Comparison of ENCODE assay signal across 23 cellular contexts in the genomic region with DNA sequence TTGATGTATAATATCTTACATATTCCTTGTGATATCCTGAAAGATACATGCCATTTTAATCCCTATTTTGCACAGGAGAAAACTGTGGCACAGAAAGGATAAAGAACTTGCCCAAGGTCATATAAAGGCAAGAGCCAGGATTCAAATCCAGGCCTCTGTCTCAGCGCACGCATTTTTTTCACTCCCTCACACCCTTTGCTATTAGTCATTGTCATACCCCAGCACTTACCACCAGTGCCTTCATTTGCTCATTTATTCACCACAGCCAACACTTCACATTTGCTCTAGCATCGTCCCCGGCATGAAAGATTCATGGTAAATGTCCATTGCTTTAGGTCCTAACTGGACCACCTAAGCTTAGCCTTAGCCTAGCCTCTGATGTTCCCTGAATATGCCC. TPM values are rescaled to one million over a fixed set of nuclear protein-coding genes. Genes with fewer than 3 reads are reported as not detected.
A peak's percentile ranks its signal among the peaks of the same experiment; 100 is the strongest.
DNase-seq lines count a peak whose midpoint lies in the region; ATAC-seq and TF ChIP-seq lines count a peak whose summit lies in the region.
"Had no signal": no experiment of that assay in that cellular context is flagged by ENCODE, and none has a peak within 500 bp of the region (broad histone marks: within the 10 kb centered on the region; RNA-seq: fewer than 3 reads in every experiment).

No MANE protein-coding gene starts in this region.

- H3K36me3 Mint-ChIP-seq in immature natural killer cell = peaks cover 20 to 48% (median 26%) of the 10 kb centered on the region in 3 donors
- no peaks in the 10 kb centered on the region for H3K36me3 Mint-ChIP-seq in glutamatergic neuron (ENCODE audit: unreplicated experiment)

- H3K9ac ChIP-seq in mucosa of rectum (ENCODE audit: low read depth in 1 of 2, low read length in 2 of 2) = no peak overlapping the region

- TF ChIP-seq CTCF in AG04450 (IDR thresholded peaks at IDR 0.05; ENCODE audit: low read depth, low read length) (no peak), glutamatergic neuron (IDR thresholded peaks at IDR 0.05; ENCODE audit: partially characterized antibody, unreplicated experiment) (no peak)

- H3K27ac ChIP-seq in AG04450 (ENCODE audit: low read depth, low read length) = peak overlapping the region; percentile 31
- H3K27ac ChIP-seq in mucosa of rectum (ENCODE audit: low read depth in 2 of 2, low read length in 2 of 2) = peak overlapping the region; percentile 34 to 54
- H3K27ac ChIP-seq: A549, C4-2B, cardiac muscle cell, right atrium auricular region had no signal

- H3K27me3 ChIP-seq in AG04450 (ENCODE audit: control insufficient read depth, insufficient read depth, low read length) (no peaks in the 10 kb centered on the region), mucosa of rectum (ENCODE audit: control insufficient read depth in 2 of 2, insufficient read depth in 2 of 2, low read length in 2 of 2) (no peaks in the 10 kb centered on the region)
- H3K27me3 ChIP-seq: cardiac muscle cell, right atrium auricular region had no signal

- H3K27ac Mint-ChIP-seq in immature natural killer cell (no peak overlapping the region), glutamatergic neuron (ENCODE audit: unreplicated experiment) (no peak overlapping the region)
- H3K27ac Mint-ChIP-seq: activated CD8-positive, alpha-beta T cell treated with anti-CD3 and anti-CD28 coated beads for 36 hours; naive thymus-derived CD4-positive, alpha-beta T cell had no signal

- ATAC-seq in esophagus mucosa (peak; percentile 23), HG02571 (IDR thresholded peaks at IDR 0.05; ENCODE audit: unreplicated experiment) (no peak), GM18502 (IDR thresholded peaks at IDR 0.05; ENCODE audit: poor library complexity, unreplicated experiment) (no peak)
- ATAC-seq: A549; activated CD8-positive, alpha-beta T cell treated with anti-CD3 and anti-CD28 coated beads for 36 hours; naive thymus-derived CD4-positive, alpha-beta T cell had no signal

- H3K4me1 Mint-ChIP-seq in immature natural killer cell (no peaks in the 10 kb centered on the region), glutamatergic neuron (ENCODE audit: low read depth, unreplicated experiment) (peaks cover 10% of the 10 kb centered on the region)

- POLR2A ChIA-PET in AG04450 (lab: Yijun Ruan, JAX) = interaction anchor here (1.0 kb wide), 1 partner anchor 22 kb away, joined by 4 read pairs; a partner anchor contains a TSS

- H3K4me3 Mint-ChIP-seq in immature natural killer cell (no peak overlapping the region), glutamatergic neuron (ENCODE audit: unreplicated experiment) (no peak overlapping the region)
- H3K4me3 Mint-ChIP-seq: activated CD8-positive, alpha-beta T cell treated with anti-CD3 and anti-CD28 coated beads for 36 hours; naive thymus-derived CD4-positive, alpha-beta T cell had no signal

- H3K4me3 ChIP-seq in AG04450 (ENCODE audit: low read depth, low read length) (no peak overlapping the region), mucosa of rectum (ENCODE audit: low read length in 2 of 2) (no peak overlapping the region)
- H3K4me3 ChIP-seq: A549, cardiac muscle cell, right atrium auricular region had no signal

- DNase-seq in AG04450 (ENCODE audit: low read depth, low spot score) (no peak), RPMI7951 (ENCODE audit: low read depth) (peak; percentile 52), immature natural killer cell (no peak), glutamatergic neuron (no peak)
- DNase-seq: activated CD4-positive, CD25-positive, alpha-beta regulatory T cell; activated CD8-positive, alpha-beta T cell treated with anti-CD3 and anti-CD28 coated beads for 36 hours; activated T-cell treated with anti-CD3 and anti-CD28 coated beads for 4 hours; dermis blood vessel endothelial cell; KG1; naive thymus-derived CD4-positive, alpha-beta T cell; NCI-H146; NCI-H526 treated with DMSO at 0.1 percent for 48 hours; occipital lobe had no signal

- peaks cover 51 to 52% of the 10 kb centered on the region in 2 donors for H3K36me3 ChIP-seq in mucosa of rectum (ENCODE audit: control insufficient read depth in 2 of 2, insufficient read depth in 2 of 2, low read length in 2 of 2)

- H3K27me3 Mint-ChIP-seq in immature natural killer cell (ENCODE audit: low read depth in 3 of 3) = peaks cover 0 to 2% (median 0%) of the 10 kb centered on the region in 3 donors
- H3K27me3 Mint-ChIP-seq in glutamatergic neuron (ENCODE audit: unreplicated experiment) = no peaks in the 10 kb centered on the region
- H3K27me3 Mint-ChIP-seq: activated CD8-positive, alpha-beta T cell treated with anti-CD3 and anti-CD28 coated beads for 36 hours; naive thymus-derived CD4-positive, alpha-beta T cell had no signal

- H3K4me1 ChIP-seq in mucosa of rectum (ENCODE audit: control insufficient read depth in 2 of 2, insufficient read depth in 2 of 2, low read length in 2 of 2) = peaks cover 13 to 24% of the 10 kb centered on the region in 2 donors
- H3K4me1 ChIP-seq: A549 had no signal

- H3K9me3 ChIP-seq in AG04450 (ENCODE audit: control insufficient read depth, insufficient read depth, low read length) (no peaks in the 10 kb centered on the region), mucosa of rectum (ENCODE audit: control insufficient read depth in 2 of 2, low read length in 2 of 2) (no peaks in the 10 kb centered on the region)
- H3K9me3 ChIP-seq: A549, right atrium auricular region had no signal

- CTCF ChIA-PET in AG04450 (lab: Charles Lee) = interaction anchor here (0.5 to 3.2 kb wide), 2 partner anchors 94 to 404 kb away, joined by 11 to 13 read pairs; a partner anchor contains a TSS

- H3K9me3 Mint-ChIP-seq in immature natural killer cell = no peaks in the 10 kb centered on the region
- H3K9me3 Mint-ChIP-seq in glutamatergic neuron (ENCODE audit: unreplicated experiment) = peaks cover 2% of the 10 kb centered on the region
- H3K9me3 Mint-ChIP-seq: activated CD8-positive, alpha-beta T cell treated with anti-CD3 and anti-CD28 coated beads for 36 hours; naive thymus-derived CD4-positive, alpha-beta T cell had no signal

RNA-seq across cellular contexts. Expression of a gene that starts 14.2 kb away (rescaled TPM):
- not detected in 2 replicates for polyA plus RNA-seq in AG04450 (2011; rRNA removed)
- polyA minus RNA-seq in AG04450 (2011; rRNA and poly(A)+ RNA removed) = not detected in 2 replicates
- total RNA-seq in RPMI7951 (2014; rRNA removed; shearing (Covaris generic)) = not detected in 2 replicates
- total RNA-seq in esophagus mucosa = not detected
- not detected for polyA plus RNA-seq in immature natural killer cell
- total RNA-seq in glutamatergic neuron (ENCODE audit: unreplicated experiment) = not detected
- total RNA-seq: activated CD8-positive, alpha-beta T cell treated with anti-CD3 and anti-CD28 coated beads for 36 hours; dermis blood vessel endothelial cell; HT-29; naive thymus-derived CD4-positive, alpha-beta T cell; right atrium auricular region had no signal
- polyA plus RNA-seq: A549; cardiac muscle cell; naive thymus-derived CD4-positive, alpha-beta T cell had no signal

RNA-seq across cellular contexts. Expression of a gene that starts 21.9 kb away (rescaled TPM):
- polyA plus RNA-seq in AG04450 (2011; rRNA removed) (31.3 and 36.2 TPM in 2 replicates), immature natural killer cell (10 to 100 TPM; 17.7 to 30.4 (median 19.6) TPM)
- 53.4 and 61.7 TPM in 2 replicates for polyA minus RNA-seq in AG04450 (2011; rRNA and poly(A)+ RNA removed)
- total RNA-seq in RPMI7951 (2014; rRNA removed; shearing (Covaris generic)) = 25.7 and 27.6 TPM in 2 replicates
- total RNA-seq in esophagus mucosa (20.8 TPM), glutamatergic neuron (ENCODE audit: unreplicated experiment) (90.2 TPM)

RNA-seq across cellular contexts. Expression of a gene that starts 56.0 kb away (rescaled TPM):
- polyA plus RNA-seq in AG04450 (2011; rRNA removed) (not detected in 2 replicates), immature natural killer cell (not detected)
- polyA minus RNA-seq in AG04450 (2011; rRNA and poly(A)+ RNA removed) = not detected in 2 replicates
- total RNA-seq in RPMI7951 (2014; rRNA removed; shearing (Covaris generic)) = 0.24 TPM in 1 of 2 replicates, not detected in the other
- total RNA-seq in esophagus mucosa (not detected), glutamatergic neuron (ENCODE audit: unreplicated experiment) (not detected)
- total RNA-seq: activated CD8-positive, alpha-beta T cell treated with anti-CD3 and anti-CD28 coated beads for 36 hours; dermis blood vessel endothelial cell; HT-29; naive thymus-derived CD4-positive, alpha-beta T cell; occipital lobe; right atrium auricular region; urinary bladder had no signal
- polyA plus RNA-seq: A549; cardiac muscle cell; naive thymus-derived CD4-positive, alpha-beta T cell; urinary bladder had no signal
